In genomic region chr17:75456417-75457046, GRCh38 we compare ENCODE assay signal across 1 cellular context.
A peak's percentile ranks its signal among the peaks of the same experiment; 100 is the strongest.
TF ChIP-seq lines count a peak whose summit lies in the region.

Gene TMEM94, plus strand, starts transcription at chr17:75456635. Its CDS starts 15,271 bp downstream, at chr17:75471906.

TF ChIP-seq in HepG2, 621 proteins besides CTCF, POLR2A, EP300 and RAD21 (continued from another document and continues in another):
- TF ChIP-seq, protein P1, sequence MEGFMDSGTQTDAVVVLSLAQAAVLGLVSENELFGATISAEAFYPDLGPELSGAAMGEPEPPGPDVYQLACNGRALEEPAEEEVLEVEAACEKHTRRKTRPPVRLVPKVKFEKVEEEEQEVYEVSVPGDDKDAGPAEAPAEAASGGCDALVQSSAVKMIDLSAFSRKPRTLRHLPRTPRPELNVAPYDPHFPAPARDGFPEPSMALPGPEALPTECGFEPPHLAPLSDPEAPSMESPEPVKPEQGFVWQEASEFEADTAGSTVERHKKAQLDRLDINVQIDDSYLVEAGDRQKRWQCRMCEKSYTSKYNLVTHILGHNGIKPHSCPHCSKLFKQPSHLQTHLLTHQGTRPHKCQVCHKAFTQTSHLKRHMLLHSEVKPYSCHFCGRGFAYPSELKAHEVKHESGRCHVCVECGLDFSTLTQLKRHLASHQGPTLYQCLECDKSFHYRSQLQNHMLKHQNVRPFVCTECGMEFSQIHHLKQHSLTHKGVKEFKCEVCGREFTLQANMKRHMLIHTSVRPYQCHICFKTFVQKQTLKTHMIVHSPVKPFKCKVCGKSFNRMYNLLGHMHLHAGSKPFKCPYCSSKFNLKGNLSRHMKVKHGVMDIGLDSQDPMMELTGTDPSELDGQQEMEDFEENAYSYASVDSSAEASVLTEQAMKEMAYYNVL (CRISPR knock-in tag; IDR thresholded peaks at IDR 0.05; ENCODE audit: borderline replicate concordance), result 0 out of 2 replicates have a peak, but pooled peaks have one; percentile 64
- peak; percentile 40; the same call in 1 of the 2 replicates for TF ChIP-seq KDM5A (IDR thresholded peaks at IDR 0.05; ENCODE audit: borderline replicate concordance, low read length)
- TF ChIP-seq XBP1 (CRISPR knock-in tag; IDR thresholded peaks at IDR 0.05), result peak; percentile 71; the same call in 1 of the 2 replicates
- TF ChIP-seq HIVEP1 (CRISPR knock-in tag; IDR thresholded peaks at IDR 0.05), result peak; percentile 54
- TF ChIP-seq SIX4 (CRISPR knock-in tag; IDR thresholded peaks at IDR 0.05), result peak; percentile 9; the same call in 1 of the 2 replicates
- TF ChIP-seq ZFP62 (CRISPR knock-in tag; IDR thresholded peaks at IDR 0.05), result no peak
- TF ChIP-seq TBX2 (CRISPR knock-in tag; IDR thresholded peaks at IDR 0.05; ENCODE audit: borderline replicate concordance), result no peak; the same call in 1 of the 2 replicates
- TF ChIP-seq, protein P2, sequence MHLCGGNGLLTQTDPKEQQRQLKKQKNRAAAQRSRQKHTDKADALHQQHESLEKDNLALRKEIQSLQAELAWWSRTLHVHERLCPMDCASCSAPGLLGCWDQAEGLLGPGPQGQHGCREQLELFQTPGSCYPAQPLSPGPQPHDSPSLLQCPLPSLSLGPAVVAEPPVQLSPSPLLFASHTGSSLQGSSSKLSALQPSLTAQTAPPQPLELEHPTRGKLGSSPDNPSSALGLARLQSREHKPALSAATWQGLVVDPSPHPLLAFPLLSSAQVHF (CRISPR knock-in tag; IDR thresholded peaks at IDR 0.05), result no peak
- TF ChIP-seq CEBPB (IDR thresholded peaks at IDR 0.05; ENCODE audit: borderline replicate concordance, low read depth, low read length), result no peak
- TF ChIP-seq FOXO1 (CRISPR knock-in tag; IDR thresholded peaks at IDR 0.05), result no peak
- TF ChIP-seq ZNF761 (CRISPR knock-in tag; conservative IDR thresholded peaks at IDR 0.05), result 0 out of 2 replicates have a peak, but pooled peaks have one; percentile 49
- TF ChIP-seq, protein P3, sequence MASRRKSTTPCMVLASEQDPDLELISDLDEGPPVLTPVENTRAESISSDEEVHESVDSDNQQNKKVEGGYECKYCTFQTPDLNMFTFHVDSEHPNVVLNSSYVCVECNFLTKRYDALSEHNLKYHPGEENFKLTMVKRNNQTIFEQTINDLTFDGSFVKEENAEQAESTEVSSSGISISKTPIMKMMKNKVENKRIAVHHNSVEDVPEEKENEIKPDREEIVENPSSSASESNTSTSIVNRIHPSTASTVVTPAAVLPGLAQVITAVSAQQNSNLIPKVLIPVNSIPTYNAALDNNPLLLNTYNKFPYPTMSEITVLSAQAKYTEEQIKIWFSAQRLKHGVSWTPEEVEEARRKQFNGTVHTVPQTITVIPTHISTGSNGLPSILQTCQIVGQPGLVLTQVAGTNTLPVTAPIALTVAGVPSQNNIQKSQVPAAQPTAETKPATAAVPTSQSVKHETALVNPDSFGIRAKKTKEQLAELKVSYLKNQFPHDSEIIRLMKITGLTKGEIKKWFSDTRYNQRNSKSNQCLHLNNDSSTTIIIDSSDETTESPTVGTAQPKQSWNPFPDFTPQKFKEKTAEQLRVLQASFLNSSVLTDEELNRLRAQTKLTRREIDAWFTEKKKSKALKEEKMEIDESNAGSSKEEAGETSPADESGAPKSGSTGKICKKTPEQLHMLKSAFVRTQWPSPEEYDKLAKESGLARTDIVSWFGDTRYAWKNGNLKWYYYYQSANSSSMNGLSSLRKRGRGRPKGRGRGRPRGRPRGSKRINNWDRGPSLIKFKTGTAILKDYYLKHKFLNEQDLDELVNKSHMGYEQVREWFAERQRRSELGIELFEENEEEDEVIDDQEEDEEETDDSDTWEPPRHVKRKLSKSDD (CRISPR knock-in tag; IDR thresholded peaks at IDR 0.05; ENCODE audit: low read depth), result no peak
- TF ChIP-seq, protein P4, sequence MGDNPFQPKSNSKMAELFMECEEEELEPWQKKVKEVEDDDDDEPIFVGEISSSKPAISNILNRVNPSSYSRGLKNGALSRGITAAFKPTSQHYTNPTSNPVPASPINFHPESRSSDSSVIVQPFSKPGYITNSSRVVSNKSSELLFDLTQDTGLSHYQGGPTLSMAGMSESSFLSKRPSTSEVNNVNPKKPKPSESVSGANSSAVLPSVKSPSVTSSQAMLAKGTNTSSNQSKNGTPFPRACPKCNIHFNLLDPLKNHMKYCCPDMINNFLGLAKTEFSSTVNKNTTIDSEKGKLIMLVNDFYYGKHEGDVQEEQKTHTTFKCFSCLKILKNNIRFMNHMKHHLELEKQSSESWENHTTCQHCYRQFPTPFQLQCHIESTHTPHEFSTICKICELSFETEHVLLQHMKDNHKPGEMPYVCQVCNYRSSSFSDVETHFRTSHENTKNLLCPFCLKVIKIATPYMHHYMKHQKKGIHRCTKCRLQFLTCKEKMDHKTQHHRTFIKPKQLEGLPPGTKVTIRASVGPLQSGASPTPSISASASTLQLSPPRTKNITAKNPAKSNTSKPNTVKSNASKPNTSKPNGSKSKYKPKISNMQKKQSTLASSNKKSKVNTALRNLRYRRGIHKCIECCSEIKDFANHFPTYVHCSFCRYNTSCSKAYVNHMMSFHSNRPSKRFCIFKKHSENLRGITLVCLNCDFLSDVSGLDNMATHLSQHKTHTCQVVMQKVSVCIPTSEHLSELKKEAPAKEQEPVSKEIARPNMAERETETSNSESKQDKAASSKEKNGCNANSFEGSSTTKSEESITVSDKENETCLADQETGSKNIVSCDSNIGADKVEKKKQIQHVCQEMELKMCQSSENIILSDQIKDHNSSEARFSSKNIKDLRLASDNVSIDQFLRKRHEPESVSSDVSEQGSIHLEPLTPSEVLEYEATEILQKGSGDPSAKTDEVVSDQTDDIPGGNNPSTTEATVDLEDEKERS (CRISPR knock-in tag; IDR thresholded peaks at IDR 0.05), result peak; percentile 68
- no peak; the same call in 1 of the 2 replicates for TF ChIP-seq ZNF296 (CRISPR knock-in tag; conservative IDR thresholded peaks at IDR 0.05)
- TF ChIP-seq U2AF1 (optimal IDR thresholded peaks at IDR 0.05; ENCODE audit: low read depth, low read length), result peak; percentile 74
- peak; percentile 55; the same call in 1 of the 2 replicates for TF ChIP-seq TSC22D2 (CRISPR knock-in tag; IDR thresholded peaks at IDR 0.05; ENCODE audit: borderline replicate concordance)
- TF ChIP-seq ZFP36L1 (CRISPR knock-in tag; IDR thresholded peaks at IDR 0.05), result no peak
- TF ChIP-seq, protein P5, sequence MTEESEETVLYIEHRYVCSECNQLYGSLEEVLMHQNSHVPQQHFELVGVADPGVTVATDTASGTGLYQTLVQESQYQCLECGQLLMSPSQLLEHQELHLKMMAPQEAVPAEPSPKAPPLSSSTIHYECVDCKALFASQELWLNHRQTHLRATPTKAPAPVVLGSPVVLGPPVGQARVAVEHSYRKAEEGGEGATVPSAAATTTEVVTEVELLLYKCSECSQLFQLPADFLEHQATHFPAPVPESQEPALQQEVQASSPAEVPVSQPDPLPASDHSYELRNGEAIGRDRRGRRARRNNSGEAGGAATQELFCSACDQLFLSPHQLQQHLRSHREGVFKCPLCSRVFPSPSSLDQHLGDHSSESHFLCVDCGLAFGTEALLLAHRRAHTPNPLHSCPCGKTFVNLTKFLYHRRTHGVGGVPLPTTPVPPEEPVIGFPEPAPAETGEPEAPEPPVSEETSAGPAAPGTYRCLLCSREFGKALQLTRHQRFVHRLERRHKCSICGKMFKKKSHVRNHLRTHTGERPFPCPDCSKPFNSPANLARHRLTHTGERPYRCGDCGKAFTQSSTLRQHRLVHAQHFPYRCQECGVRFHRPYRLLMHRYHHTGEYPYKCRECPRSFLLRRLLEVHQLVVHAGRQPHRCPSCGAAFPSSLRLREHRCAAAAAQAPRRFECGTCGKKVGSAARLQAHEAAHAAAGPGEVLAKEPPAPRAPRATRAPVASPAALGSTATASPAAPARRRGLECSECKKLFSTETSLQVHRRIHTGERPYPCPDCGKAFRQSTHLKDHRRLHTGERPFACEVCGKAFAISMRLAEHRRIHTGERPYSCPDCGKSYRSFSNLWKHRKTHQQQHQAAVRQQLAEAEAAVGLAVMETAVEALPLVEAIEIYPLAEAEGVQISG (CRISPR knock-in tag; IDR thresholded peaks at IDR 0.05), result peak; percentile 88
- peak; percentile 15; the same call in 1 of the 2 replicates for TF ChIP-seq RARA (CRISPR knock-in tag; IDR thresholded peaks at IDR 0.05)
- TF ChIP-seq GTF3A (CRISPR knock-in tag; conservative IDR thresholded peaks at IDR 0.05), result peak; percentile 79; the same call in 1 of the 2 replicates
- no peak for TF ChIP-seq MTF1 (CRISPR knock-in tag; IDR thresholded peaks at IDR 0.05)
- no peak; the same call in 1 of the 2 replicates for TF ChIP-seq FOXK1 (CRISPR knock-in tag; IDR thresholded peaks at IDR 0.05; ENCODE audit: borderline replicate concordance, low read depth)
- TF ChIP-seq SP4 (CRISPR knock-in tag; IDR thresholded peaks at IDR 0.05), result peak; percentile 96
- no peak for TF ChIP-seq ZNF33A (CRISPR knock-in tag; IDR thresholded peaks at IDR 0.05; ENCODE audit: borderline replicate concordance)
- TF ChIP-seq ZNF333 (CRISPR knock-in tag; IDR thresholded peaks at IDR 0.05; ENCODE audit: borderline replicate concordance), result no peak; the same call in 1 of the 2 replicates
- TF ChIP-seq IKZF4 (CRISPR knock-in tag; IDR thresholded peaks at IDR 0.05; ENCODE audit: borderline replicate concordance, low read depth, not compliant biosample characterization), result peak; percentile 52
- peak; percentile 23 for TF ChIP-seq ZNF883 (CRISPR knock-in tag; IDR thresholded peaks at IDR 0.05; ENCODE audit: not compliant biosample characterization)
- peak; percentile 54 for TF ChIP-seq POGZ (CRISPR knock-in tag; IDR thresholded peaks at IDR 0.05)
- TF ChIP-seq FOXO4 (CRISPR knock-in tag; conservative IDR thresholded peaks at IDR 0.05), result no peak
- TF ChIP-seq MEF2D (CRISPR knock-in tag; IDR thresholded peaks at IDR 0.05), result no peak; the same call in 1 of the 2 replicates
- TF ChIP-seq, protein P6, sequence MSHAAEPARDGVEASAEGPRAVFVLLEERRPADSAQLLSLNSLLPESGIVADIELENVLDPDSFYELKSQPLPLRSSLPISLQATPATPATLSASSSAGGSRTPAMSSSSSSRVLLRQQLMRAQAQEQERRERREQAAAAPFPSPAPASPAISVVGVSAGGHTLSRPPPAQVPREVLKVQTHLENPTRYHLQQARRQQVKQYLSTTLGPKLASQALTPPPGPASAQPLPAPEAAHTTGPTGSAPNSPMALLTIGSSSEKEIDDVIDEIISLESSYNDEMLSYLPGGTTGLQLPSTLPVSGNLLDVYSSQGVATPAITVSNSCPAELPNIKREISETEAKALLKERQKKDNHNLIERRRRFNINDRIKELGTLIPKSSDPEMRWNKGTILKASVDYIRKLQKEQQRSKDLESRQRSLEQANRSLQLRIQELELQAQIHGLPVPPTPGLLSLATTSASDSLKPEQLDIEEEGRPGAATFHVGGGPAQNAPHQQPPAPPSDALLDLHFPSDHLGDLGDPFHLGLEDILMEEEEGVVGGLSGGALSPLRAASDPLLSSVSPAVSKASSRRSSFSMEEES (CRISPR knock-in tag; IDR thresholded peaks at IDR 0.05), result no peak
- no peak; the same call in 1 of the 2 replicates for TF ChIP-seq ZNF382 (CRISPR knock-in tag; IDR thresholded peaks at IDR 0.05; ENCODE audit: borderline replicate concordance)
- no peak for TF ChIP-seq CC2D1A (CRISPR knock-in tag; IDR thresholded peaks at IDR 0.05)
- TF ChIP-seq ZSCAN25 (CRISPR knock-in tag; IDR thresholded peaks at IDR 0.05), result peak; percentile 24; the same call in 1 of the 2 replicates
- TF ChIP-seq MTERF4 (CRISPR knock-in tag; IDR thresholded peaks at IDR 0.05), result no peak; the same call in 1 of the 2 replicates
- TF ChIP-seq RBM22 (optimal IDR thresholded peaks at IDR 0.05; ENCODE audit: low read length), result no peak
- no peak for TF ChIP-seq SMARCE1 (IDR thresholded peaks at IDR 0.05; ENCODE audit: borderline replicate concordance)
- peak; percentile 69 for TF ChIP-seq ZBTB7B (CRISPR knock-in tag; IDR thresholded peaks at IDR 0.05)
- 0 out of 2 replicates have a peak, but pooled peaks have one; percentile 51 for TF ChIP-seq MED13 (CRISPR knock-in tag; IDR thresholded peaks at IDR 0.05)
- peak; percentile 65; the same call in 1 of the 2 replicates for TF ChIP-seq ZC3H13 (CRISPR knock-in tag; IDR thresholded peaks at IDR 0.05)
- TF ChIP-seq ZNF276 (CRISPR knock-in tag; IDR thresholded peaks at IDR 0.05; ENCODE audit: low read depth), result no peak
- no peak for TF ChIP-seq TBX3 (IDR thresholded peaks at IDR 0.05; ENCODE audit: borderline replicate concordance)
- TF ChIP-seq FOXA3 (CRISPR knock-in tag; IDR thresholded peaks at IDR 0.05), result no peak; the same call in 1 of the 2 replicates
- TF ChIP-seq ZFP1 (CRISPR knock-in tag; IDR thresholded peaks at IDR 0.05), result no peak
- no peak; the same call in 1 of the 2 replicates for TF ChIP-seq ZNF598 (CRISPR knock-in tag; IDR thresholded peaks at IDR 0.05; ENCODE audit: borderline replicate concordance)
- 0 out of 2 replicates have a peak, but pooled peaks have one; percentile 26 for TF ChIP-seq SAFB2 (CRISPR knock-in tag; IDR thresholded peaks at IDR 0.05; ENCODE audit: borderline replicate concordance, low read depth)
- no peak for TF ChIP-seq CAMTA2 (CRISPR knock-in tag; IDR thresholded peaks at IDR 0.05; ENCODE audit: borderline replicate concordance)
